ENCODE assay signal across 21 cellular contexts in genomic region chr2:233039217-233040173, GRCh38. TPM values are rescaled to one million over a fixed set of nuclear protein-coding genes. Genes with fewer than 3 reads are reported as not detected.
"Had no signal": no experiment of that assay in that cellular context is flagged by ENCODE, and none has a peak within 500 bp of the region (broad histone marks: within the 10 kb centered on the region; RNA-seq: fewer than 3 reads in every experiment).

No MANE protein-coding gene starts in this region.

- H3K4me3 Mint-ChIP-seq: activated T-cell treated with anti-CD3 and anti-CD28 coated beads, Interleukin-2, amount 50 U/mL, for 4 hours; nephron; T-helper 1 cell treated with Interleukin-12 subunit alpha and Interleukin-12 subunit beta and Interleukin-4 antibody, amounts not matched to agents 30 μg/mL and 1 μg/mL, for 36 hours; WTC11 had no signal

- ATAC-seq: activated naive CD4-positive, alpha-beta T cell treated with anti-CD3 and anti-CD28 coated beads, Interleukin-2, amount 50 U/mL, for 72 hours; activated T-cell treated with anti-CD3 and anti-CD28 coated beads, Interleukin-2, amount 50 U/mL, for 4 hours; left cardiac atrium; mucosa of descending colon; Right ventricle myocardium inferior had no signal

- H3K9me3 ChIP-seq: ascending aorta, mucosa of descending colon had no signal

- H3K27ac ChIP-seq: ascending aorta, hepatocyte, SK-N-MC had no signal

- DNase-seq: activated CD4-positive, alpha-beta T cell treated with anti-CD3 and anti-CD28 coated beads, Interleukin-2, amount 50 U/mL, for 1 hour; activated T-cell treated with anti-CD3 and anti-CD28 coated beads, Interleukin-2, amount 50 U/mL, for 4 hours; effector memory CD4-positive, alpha-beta T cell; left cardiac atrium; mammary epithelial cell; mucosa of descending colon; trophoblast cell had no signal

- H3K27ac Mint-ChIP-seq: activated naive CD4-positive, alpha-beta T cell treated with anti-CD3 and anti-CD28 coated beads, Interleukin-2, amount 50 U/mL, for 72 hours; nephron; T-helper 1 cell treated with Interleukin-12 subunit alpha and Interleukin-12 subunit beta and Interleukin-4 antibody, amounts not matched to agents 30 μg/mL and 1 μg/mL, for 36 hours; WTC11 had no signal

- H3K4me1 Mint-ChIP-seq: WTC11 had no signal

- H3K9me3 Mint-ChIP-seq: activated naive CD4-positive, alpha-beta T cell treated with anti-CD3 and anti-CD28 coated beads, Interleukin-2, amount 50 U/mL, for 72 hours; activated T-cell treated with anti-CD3 and anti-CD28 coated beads, Interleukin-2, amount 50 U/mL, for 4 hours; nephron; T-helper 1 cell treated with Interleukin-12 subunit alpha and Interleukin-12 subunit beta and Interleukin-4 antibody, amounts not matched to agents 30 μg/mL and 1 μg/mL, for 36 hours; WTC11 had no signal

- H3K4me3 ChIP-seq: ascending aorta, coronary artery, hepatocyte, mucosa of descending colon, SK-N-MC had no signal

- H3K4me1 ChIP-seq: ascending aorta had no signal

- H3K36me3 ChIP-seq: ascending aorta had no signal

- H3K27me3 ChIP-seq: ascending aorta, hepatocyte had no signal

RNA-seq across cellular contexts. Expression of gene NEU2, which starts 7.0 kb away (rescaled TPM):
- total RNA-seq: activated naive CD4-positive, alpha-beta T cell treated with anti-CD3 and anti-CD28 coated beads, Interleukin-2, amount 50 U/mL, for 72 hours; activated T-cell treated with anti-CD3 and anti-CD28 coated beads, Interleukin-2, amount 50 U/mL, for 4 hours; ascending aorta; cardiac septum; epithelial cell of proximal tubule; hepatocyte; left cardiac atrium; mammary epithelial cell; mucosa of descending colon; osteoblast; pulmonary artery endothelial cell; Right ventricle myocardium inferior; skeletal muscle tissue; WTC11 had no signal
- polyA plus RNA-seq: hepatocyte, mammary epithelial cell had no signal

RNA-seq across cellular contexts. Expression of gene NGEF, which starts 26.4 kb away (rescaled TPM):
- total RNA-seq: osteoblast had no signal
